In the genomic region with DNA sequence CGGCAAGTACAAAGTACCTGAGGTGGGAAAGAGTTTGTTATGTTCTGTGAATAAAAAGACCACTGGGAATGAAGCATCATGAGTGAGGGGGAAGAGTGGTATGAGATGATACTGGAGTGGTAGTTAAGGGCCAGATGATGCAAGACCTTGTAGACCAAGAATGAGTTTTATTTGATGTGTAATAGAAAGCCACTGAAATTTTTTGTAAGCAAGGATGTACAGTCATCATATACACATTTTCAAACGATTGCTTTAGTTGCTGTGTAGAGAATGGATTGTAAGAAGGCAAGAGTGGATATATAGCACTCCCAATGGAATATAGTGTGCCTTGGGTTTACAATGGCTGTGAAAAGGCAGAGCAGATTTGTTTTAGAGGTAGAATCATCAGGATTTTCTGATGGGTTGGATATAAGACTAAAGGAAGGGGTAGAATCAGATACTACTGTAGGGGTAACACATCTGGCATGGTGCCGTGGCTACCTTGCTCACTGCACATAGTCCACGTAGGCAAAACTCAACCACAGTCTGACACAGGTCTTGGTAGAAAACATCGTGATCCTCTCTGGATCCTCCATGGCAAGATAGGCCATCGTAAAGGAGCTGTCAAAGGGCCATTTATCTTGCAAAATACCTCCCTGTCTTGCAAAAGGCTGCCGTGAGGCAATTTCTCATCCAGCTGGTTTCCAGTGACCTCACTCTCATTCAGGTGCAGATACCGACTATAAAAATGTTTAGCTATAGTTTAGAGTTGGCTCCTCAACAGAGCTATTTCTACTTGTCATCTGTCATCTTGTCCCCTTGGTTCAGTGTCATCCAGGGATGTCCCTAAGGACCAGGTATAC, we compare ENCODE assay signal across 10 cellular contexts. TPM values are rescaled to one million over a fixed set of nuclear protein-coding genes. Genes with fewer than 3 reads are reported as not detected.
DNase-seq lines count a peak whose midpoint lies in the region; ATAC-seq and TF ChIP-seq lines count a peak whose summit lies in the region.
"Had no signal": no experiment of that assay in that cellular context is flagged by ENCODE, and none has a peak within 500 bp of the region (broad histone marks: within the 10 kb centered on the region; RNA-seq: fewer than 3 reads in every experiment).

No MANE protein-coding gene starts in this region.

- H3K9me3 ChIP-seq in right cardiac atrium (ENCODE audit: control insufficient read depth, low read length): no peaks in the 10 kb centered on the region

- TF ChIP-seq CTCF in fibroblast of mammary gland (conservative IDR thresholded peaks at IDR 0.05; ENCODE audit: control insufficient read depth, insufficient read depth, low read depth, low read length): no peak

- WGBS in right cardiac atrium: 90% methylated on average over 8 of the region's 8 CpGs

- ATAC-seq in GM21423 (IDR thresholded peaks at IDR 0.05; ENCODE audit: unreplicated experiment) (no peak), right cardiac atrium (no peak), HG03196 (IDR thresholded peaks at IDR 0.05; ENCODE audit: unreplicated experiment) (no peak)
- ATAC-seq: SK-N-SH treated with all-trans-retinoic acid at 6 μM for 48 hours had no signal

- H3K79me2 ChIP-seq in ACC112 (ENCODE audit: control insufficient read depth, insufficient read depth, low read length, unreplicated experiment): no peaks in the 10 kb centered on the region

- H2AFZ ChIP-seq in ACC112 (ENCODE audit: low read length, unreplicated experiment): no peak overlapping the region

- peak overlapping the region; percentile 40 for H3K27ac ChIP-seq in ACC112 (ENCODE audit: low read depth, low read length)
- no peak overlapping the region for H3K27ac ChIP-seq in right cardiac atrium (ENCODE audit: low read length)

- DNase-seq in GM04503 (ENCODE audit: low read depth) (peak; percentile 49), RPMI7951 (ENCODE audit: low read depth) (peak; percentile 28), fibroblast of mammary gland (ENCODE audit: low read depth) (peak; percentile 82), right cardiac atrium (no peak), NCI-H446 (lab: John Stamatoyannopoulos, UW) (no peak)
- DNase-seq: head of caudate nucleus had no signal

- H3K4me1 ChIP-seq in ACC112 (ENCODE audit: control insufficient read depth, insufficient read depth, low read length, unreplicated experiment): peaks cover 13% of the 10 kb centered on the region
- no peaks in the 10 kb centered on the region for H3K4me1 ChIP-seq in right cardiac atrium (ENCODE audit: control insufficient read depth, insufficient read depth, low read length)

- H3K27me3 ChIP-seq in ACC112 (ENCODE audit: insufficient read depth, low read length) (no peaks in the 10 kb centered on the region), right cardiac atrium (ENCODE audit: control insufficient read depth, insufficient read depth) (no peaks in the 10 kb centered on the region)

- H3K4me3 ChIP-seq in ACC112 (ENCODE audit: low read depth, low read length): no peak overlapping the region
- H3K4me3 ChIP-seq in fibroblast of mammary gland (ENCODE audit: control insufficient read depth, low read depth, low read length): no peak overlapping the region
- no peak overlapping the region for H3K4me3 ChIP-seq in right cardiac atrium (ENCODE audit: low read length)

- H3K36me3 ChIP-seq in ACC112 (ENCODE audit: insufficient read depth, low read length): no peaks in the 10 kb centered on the region

- intact Hi-C loops in right cardiac atrium (cut with DNase I): no loop called here

RNA-seq across cellular contexts. Expression of gene TIFA, which starts 14.8 kb away (rescaled TPM):
- 8.7 and 20.9 TPM in 2 replicates for total RNA-seq in RPMI7951 (2014; rRNA removed; shearing (Covaris generic))
- total RNA-seq in right cardiac atrium: 10 to 100 TPM; 11.6 to 35.9 (median 25.9) TPM
- 14.5 TPM for polyA plus RNA-seq in right cardiac atrium

RNA-seq across cellular contexts. Expression of gene ALPK1, which starts 26.3 kb away (rescaled TPM):
- total RNA-seq in RPMI7951 (2014; rRNA removed; shearing (Covaris generic)): 6.9 and 8.5 TPM in 2 replicates
- total RNA-seq in right cardiac atrium: 1 to 10 TPM; 7.7 to 8.9 (median 8.2) TPM
- polyA plus RNA-seq in right cardiac atrium: 2.6 TPM

RNA-seq across cellular contexts. Expression of gene AP1AR, which starts 39.3 kb away (rescaled TPM):
- total RNA-seq in RPMI7951 (2014; rRNA removed; shearing (Covaris generic)): 15.0 and 16.2 TPM in 2 replicates
- 10 to 100 TPM in 3 of 4 donors, 1 to 10 TPM in 1; 9.8 to 11.6 (median 10.9) TPM for total RNA-seq in right cardiac atrium
- 6.1 TPM for polyA plus RNA-seq in right cardiac atrium

Comparison
In these comparisons a context has a peak if more than half of its experiments do, and no peak if none do; other contexts are left out.
1. DNase-seq: peak in GM04503 (single experiment), RPMI7951 (single experiment) and fibroblast of mammary gland (single experiment); none in right cardiac atrium (0 of 3) and NCI-H446 (0 of 2).